ENCODE assay signal across 1 cellular context in genomic region chr17:49435630-49436029, GRCh38.
TF ChIP-seq lines count a peak whose summit lies in the region.

No MANE protein-coding gene starts in this region.

TF ChIP-seq in HepG2, 621 proteins besides CTCF, POLR2A, EP300 and RAD21:
- TF ChIP-seq ZBTB38 (CRISPR knock-in tag; IDR thresholded peaks at IDR 0.05), result 0 out of 2 replicates have a peak, but pooled peaks have one; percentile 2
- 0 out of 2 replicates have a peak, but pooled peaks have one; percentile 7 for TF ChIP-seq HOXA3 (CRISPR knock-in tag; IDR thresholded peaks at IDR 0.05)
- TF ChIP-seq ZNF333 (CRISPR knock-in tag; IDR thresholded peaks at IDR 0.05; ENCODE audit: borderline replicate concordance), result no peak
